In genomic region chr6:164419099-164419498, GRCh38 we compare ENCODE assay signal across 22 cellular contexts.
"Had no signal": no experiment of that assay in that cellular context is flagged by ENCODE, and none has a peak within 500 bp of the region (broad histone marks: within the 10 kb centered on the region; RNA-seq: fewer than 3 reads in every experiment).

No MANE protein-coding gene starts in this region.

- H3K36me3 Mint-ChIP-seq: activated CD8-positive, alpha-beta memory T cell treated with anti-CD3 and anti-CD28 coated beads, Interleukin-2, amount 10 ng/mL, durations not matched to agents 7 days and 5 days; activated naive CD4-positive, alpha-beta T cell treated with anti-CD3 and anti-CD28 coated beads, Interleukin-2, amount 50 U/mL, for 24 hours; immature natural killer cell; type B pancreatic cell had no signal

- H3K4me1 Mint-ChIP-seq: activated CD4-positive, alpha-beta T cell treated with anti-CD3 and anti-CD28 coated beads for 36 hours; activated CD8-positive, alpha-beta memory T cell treated with anti-CD3 and anti-CD28 coated beads, Interleukin-2, amount 10 ng/mL, durations not matched to agents 7 days and 5 days; activated naive CD4-positive, alpha-beta T cell treated with anti-CD3 and anti-CD28 coated beads, Interleukin-2, amount 50 U/mL, for 24 hours; activated naive CD8-positive, alpha-beta T cell treated with anti-CD3 and anti-CD28 coated beads, Interleukin-2, amount 50 U/mL, for 24 hours; central memory CD8-positive, alpha-beta T cell; immature natural killer cell; naive thymus-derived CD8-positive, alpha-beta T cell; T-helper 17 cell had no signal

- H3K4me3 Mint-ChIP-seq: activated CD4-positive, alpha-beta T cell treated with anti-CD3 and anti-CD28 coated beads for 36 hours; activated CD8-positive, alpha-beta memory T cell treated with anti-CD3 and anti-CD28 coated beads, Interleukin-2, amount 10 ng/mL, durations not matched to agents 7 days and 5 days; activated CD8-positive, alpha-beta T cell treated with anti-CD3 and anti-CD28 coated beads, Interleukin-2, amount 10 ng/mL, durations not matched to agents 7 days and 5 days; activated naive CD4-positive, alpha-beta T cell treated with anti-CD3 and anti-CD28 coated beads, Interleukin-2, amount 50 U/mL, for 24 hours; activated naive CD8-positive, alpha-beta T cell treated with anti-CD3 and anti-CD28 coated beads, Interleukin-2, amount 50 U/mL, for 24 hours; central memory CD8-positive, alpha-beta T cell; immature natural killer cell; naive thymus-derived CD8-positive, alpha-beta T cell; T-helper 17 cell; type B pancreatic cell had no signal

- ATAC-seq: activated CD4-positive, alpha-beta T cell treated with anti-CD3 and anti-CD28 coated beads for 36 hours; activated CD8-positive, alpha-beta memory T cell treated with anti-CD3 and anti-CD28 coated beads, Interleukin-2, amount 10 ng/mL, durations not matched to agents 7 days and 5 days; activated CD8-positive, alpha-beta T cell treated with anti-CD3 and anti-CD28 coated beads, Interleukin-2, amount 10 ng/mL, durations not matched to agents 7 days and 5 days; activated naive CD8-positive, alpha-beta T cell treated with anti-CD3 and anti-CD28 coated beads, Interleukin-2, amount 50 U/mL, for 24 hours; naive thymus-derived CD8-positive, alpha-beta T cell; right cardiac atrium; stimulated activated naive CD8-positive, alpha-beta T cell treated with anti-CD3 and anti-CD28 coated beads, Interleukin-15, Interleukin-2, amounts not matched to agents 100 U/mL and 50 U/mL, for 24 hours; T-helper 17 cell had no signal

- H3K27ac Mint-ChIP-seq: activated CD4-positive, alpha-beta T cell treated with anti-CD3 and anti-CD28 coated beads for 36 hours; activated CD8-positive, alpha-beta memory T cell treated with anti-CD3 and anti-CD28 coated beads, Interleukin-2, amount 10 ng/mL, durations not matched to agents 7 days and 5 days; activated CD8-positive, alpha-beta T cell treated with anti-CD3 and anti-CD28 coated beads, Interleukin-2, amount 10 ng/mL, durations not matched to agents 7 days and 5 days; activated naive CD4-positive, alpha-beta T cell treated with anti-CD3 and anti-CD28 coated beads, Interleukin-2, amount 50 U/mL, for 24 hours; activated naive CD8-positive, alpha-beta T cell treated with anti-CD3 and anti-CD28 coated beads, Interleukin-2, amount 50 U/mL, for 24 hours; activated T-helper 2 cell treated with anti-CD3 and anti-CD28 coated beads, Interferon-gamma antibody, Interleukin-2, Interleukin-4, amounts not matched to agents 10 μg/mL and 5 μg/mL and 100 μg/mL, durations not matched to agents 14 hours and 24 hours and 36 hours; immature natural killer cell; naive thymus-derived CD8-positive, alpha-beta T cell; T-helper 17 cell; type B pancreatic cell had no signal

- DNase-seq: activated CD4-positive, alpha-beta T cell treated with anti-CD3 and anti-CD28 coated beads for 36 hours; activated CD4-positive, CD25-positive, alpha-beta regulatory T cell; activated CD8-positive, alpha-beta memory T cell treated with anti-CD3 and anti-CD28 coated beads, Interleukin-2, amount 10 ng/mL, durations not matched to agents 7 days and 5 days; activated CD8-positive, alpha-beta T cell treated with anti-CD3 and anti-CD28 coated beads, Interleukin-2, amount 10 ng/mL, durations not matched to agents 7 days and 5 days; activated naive CD8-positive, alpha-beta T cell treated with anti-CD3 and anti-CD28 coated beads, Interleukin-2, amount 50 U/mL, for 24 hours; activated T-cell treated with anti-CD3 and anti-CD28 coated beads, Interleukin-2, amount 50 U/mL, for 48 hours; amygdala; effector CD8-positive, alpha-beta T cell; immature natural killer cell; midbrain; naive thymus-derived CD8-positive, alpha-beta T cell; posterior cingulate gyrus; right cardiac atrium; spleen; stimulated activated naive CD8-positive, alpha-beta T cell treated with anti-CD3 and anti-CD28 coated beads, Interleukin-15, Interleukin-2, amounts not matched to agents 100 U/mL and 50 U/mL, for 24 hours; T-helper 17 cell; uterus had no signal

- H3K27ac ChIP-seq: spleen, thoracic aorta, uterus had no signal
